32 cellular contexts compared by ENCODE assay signal in genomic region chr9:134522502-134522848, GRCh38.
"Had no signal": no experiment of that assay in that cellular context is flagged by ENCODE, and none has a peak within 500 bp of the region (broad histone marks: within the 10 kb centered on the region; RNA-seq: fewer than 3 reads in every experiment).

No MANE protein-coding gene starts in this region.

- H3K4me1 ChIP-seq: adrenal gland, Peyer's patch had no signal

- H3K27ac ChIP-seq: adrenal gland, KMS-11, Peyer's patch, SJSA1 had no signal

- H3K4me3 Mint-ChIP-seq: activated CD4-positive, alpha-beta T cell treated with anti-CD3 and anti-CD28 coated beads, Interleukin-2, amount 10 ng/mL, durations not matched to agents 24 days and 14 days; activated CD8-positive, alpha-beta T cell treated with anti-CD3 and anti-CD28 coated beads for 36 hours; activated naive CD4-positive, alpha-beta T cell treated with anti-CD3 and anti-CD28 coated beads for 36 hours; activated T-cell treated with anti-CD3 and anti-CD28 coated beads, Interleukin-2, amount 50 U/mL, for 4 hours; activated T-helper 1 cell treated with anti-CD3 and anti-CD28 coated beads, Interleukin-12 subunit alpha, Interleukin-12 subunit beta, Interleukin-2, Interleukin-4 antibody, amounts not matched to agents 30 ng/mL and 10 ng/mL and 1 ng/mL, durations not matched to agents 14 hours and 24 hours and 36 hours; brain; T-helper 1 cell treated with Interleukin-12 subunit alpha and Interleukin-12 subunit beta and Interleukin-4 antibody, amounts not matched to agents 30 μg/mL and 1 μg/mL, for 36 hours; T-helper 2 cell treated with Interferon-gamma antibody and Interleukin-4, amounts not matched to agents 5 μg/mL and 100 μg/mL, for 36 hours had no signal

- ATAC-seq: activated CD8-positive, alpha-beta T cell treated with anti-CD3 and anti-CD28 coated beads for 36 hours; activated naive CD4-positive, alpha-beta T cell treated with anti-CD3 and anti-CD28 coated beads, Interleukin-2, amount 50 U/mL, for 72 hours; activated T-cell treated with anti-CD3 and anti-CD28 coated beads, Interleukin-2, amount 50 U/mL, for 4 hours; PC-3 had no signal

- H3K27me3 Mint-ChIP-seq: activated CD4-positive, alpha-beta T cell treated with anti-CD3 and anti-CD28 coated beads, Interleukin-2, amount 10 ng/mL, durations not matched to agents 24 days and 14 days; activated CD8-positive, alpha-beta T cell treated with anti-CD3 and anti-CD28 coated beads for 36 hours had no signal

- H3K4me3 ChIP-seq: adrenal gland, Peyer's patch, SJSA1 had no signal

- H3K9me3 ChIP-seq: adrenal gland, Peyer's patch, SJSA1, SK-N-SH had no signal

- H3K4me2 ChIP-seq: KMS-11, SK-N-SH had no signal

- DNase-seq: activated CD4-positive, alpha-beta T cell treated with anti-CD3 and anti-CD28 coated beads, Interleukin-2, amount 10 ng/mL, durations not matched to agents 24 days and 14 days; activated CD4-positive, alpha-beta T cell treated with anti-CD3 and anti-CD28 coated beads, Interleukin-2, amount 50 U/mL, for 4 hours; activated CD8-positive, alpha-beta T cell treated with anti-CD3 and anti-CD28 coated beads for 36 hours; activated gamma-delta T cell treated with Interleukin-2 at 50 U/mL for 16 hours; activated naive CD4-positive, alpha-beta T cell treated with anti-CD3 and anti-CD28 coated beads for 36 hours; activated T-cell treated with anti-CD3 and anti-CD28 coated beads, Interleukin-2, amount 50 U/mL, for 4 hours; anterior cingulate cortex; MM.1S; MV-4-11; NCI-H1092; NCI-H1436 treated with DMSO at 0.1 percent for 48 hours; NCI-H187; NCI-H2029 treated with DMSO at 0.1 percent for 48 hours; NCI-H2107; NCI-H2171; NCI-H510A; NCI-H526; NCI-H748 treated with DMSO at 0.1 percent for 48 hours; NK-92 treated with Interleukin-12 subunit alpha and Interleukin-12 subunit beta, amount 100 ng/mL, for 24 hours; PC-3; RPMI8226; SHP77 treated with DMSO at 0.1 percent for 48 hours; SK-N-SH had no signal

- H3K27ac Mint-ChIP-seq: activated CD4-positive, alpha-beta T cell treated with anti-CD3 and anti-CD28 coated beads, Interleukin-2, amount 10 ng/mL, durations not matched to agents 24 days and 14 days; activated CD8-positive, alpha-beta T cell treated with anti-CD3 and anti-CD28 coated beads for 36 hours; activated naive CD4-positive, alpha-beta T cell treated with anti-CD3 and anti-CD28 coated beads for 36 hours; activated T-helper 1 cell treated with anti-CD3 and anti-CD28 coated beads, Interleukin-12 subunit alpha, Interleukin-12 subunit beta, Interleukin-2, Interleukin-4 antibody, amounts not matched to agents 30 ng/mL and 10 ng/mL and 1 ng/mL, durations not matched to agents 14 hours and 24 hours and 36 hours; T-helper 1 cell treated with Interleukin-12 subunit alpha and Interleukin-12 subunit beta and Interleukin-4 antibody, amounts not matched to agents 30 μg/mL and 1 μg/mL, for 36 hours; T-helper 2 cell treated with Interferon-gamma antibody and Interleukin-4, amounts not matched to agents 5 μg/mL and 100 μg/mL, for 36 hours had no signal

- H3K36me3 ChIP-seq: adrenal gland, Peyer's patch, SJSA1 had no signal

- H3K4me1 Mint-ChIP-seq: activated CD4-positive, alpha-beta T cell treated with anti-CD3 and anti-CD28 coated beads, Interleukin-2, amount 10 ng/mL, durations not matched to agents 24 days and 14 days; brain had no signal

- H3K9me3 Mint-ChIP-seq: activated CD4-positive, alpha-beta T cell treated with anti-CD3 and anti-CD28 coated beads, Interleukin-2, amount 10 ng/mL, durations not matched to agents 24 days and 14 days; activated CD8-positive, alpha-beta T cell treated with anti-CD3 and anti-CD28 coated beads for 36 hours; activated naive CD4-positive, alpha-beta T cell treated with anti-CD3 and anti-CD28 coated beads for 36 hours; activated naive CD4-positive, alpha-beta T cell treated with anti-CD3 and anti-CD28 coated beads, Interleukin-2, amount 50 U/mL, for 72 hours; activated T-helper 1 cell treated with anti-CD3 and anti-CD28 coated beads, Interleukin-12 subunit alpha, Interleukin-12 subunit beta, Interleukin-2, Interleukin-4 antibody, amounts not matched to agents 30 ng/mL and 10 ng/mL and 1 ng/mL, durations not matched to agents 14 hours and 24 hours and 36 hours; T-helper 1 cell treated with Interleukin-12 subunit alpha and Interleukin-12 subunit beta and Interleukin-4 antibody, amounts not matched to agents 30 μg/mL and 1 μg/mL, for 36 hours; T-helper 2 cell treated with Interferon-gamma antibody and Interleukin-4, amounts not matched to agents 5 μg/mL and 100 μg/mL, for 36 hours had no signal

- H3K9ac ChIP-seq: KMS-11, SK-N-SH had no signal

- H3K27me3 ChIP-seq: adrenal gland, Peyer's patch, SJSA1 had no signal
